In genomic region chr1:58317694-58318093, GRCh38 we compare ENCODE assay signal across 6 cellular contexts.
"Had no signal": no experiment of that assay in that cellular context is flagged by ENCODE, and none has a peak within 500 bp of the region (broad histone marks: within the 10 kb centered on the region; RNA-seq: fewer than 3 reads in every experiment).

No MANE protein-coding gene starts in this region.

- DNase-seq: IMR-90, KBM-7, KG1 had no signal

- H3K4me3 ChIP-seq: K562 had no signal

- H3K27ac ChIP-seq: HL-60 had no signal

- ATAC-seq: HepG2, K562 had no signal
